In the genomic region with DNA sequence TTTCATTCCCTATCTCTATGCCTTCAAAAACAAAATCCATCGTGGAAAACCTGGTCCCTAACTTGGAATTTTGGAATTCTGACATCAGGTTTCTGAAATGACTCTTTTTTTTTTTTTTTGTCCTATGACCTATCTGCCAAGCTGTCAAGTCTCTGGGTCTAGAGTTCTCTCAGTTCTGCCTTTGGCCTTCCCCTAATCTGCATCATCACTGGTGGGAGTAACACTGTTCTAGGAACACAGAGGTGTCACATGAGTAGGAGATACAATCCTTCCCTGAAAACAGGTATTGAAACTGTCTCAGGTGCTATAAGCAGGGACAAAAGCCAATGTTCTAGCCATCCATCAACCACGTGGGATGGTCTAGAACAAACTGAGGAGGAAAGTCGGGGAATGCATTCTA, we compare ENCODE assay signal across 23 cellular contexts.
"Had no signal": no experiment of that assay in that cellular context is flagged by ENCODE, and none has a peak within 500 bp of the region (broad histone marks: within the 10 kb centered on the region; RNA-seq: fewer than 3 reads in every experiment).

No MANE protein-coding gene starts in this region.

- H3K9me3 Mint-ChIP-seq: nephron had no signal

- H3K9ac ChIP-seq: parathyroid adenoma had no signal

- H3K4me3 ChIP-seq: dorsolateral prefrontal cortex, heart left ventricle, prostate gland, spleen, suprapubic skin, thyroid gland, uterus had no signal

- H3K4me1 Mint-ChIP-seq: nephron had no signal

- H3K27ac ChIP-seq: heart left ventricle, parathyroid adenoma, prostate gland, spleen, suprapubic skin, thyroid gland, uterus had no signal

- H3K4me3 Mint-ChIP-seq: naive B cell, nephron, type B pancreatic cell had no signal

- H3K27ac Mint-ChIP-seq: nephron, type B pancreatic cell had no signal

- ATAC-seq: esophagus mucosa; heart left ventricle; left colon; left ventricle myocardium superior; sciatic nerve; stimulated activated naive CD8-positive, alpha-beta T cell treated with anti-CD3 and anti-CD28 coated beads, Interleukin-15, Interleukin-2, amounts not matched to agents 100 U/mL and 50 U/mL, for 24 hours had no signal

- H3K9me3 ChIP-seq: heart left ventricle, prostate gland, spleen, suprapubic skin, thyroid gland, uterus had no signal

- H3K79me2 ChIP-seq: parathyroid adenoma had no signal

- H2AFZ ChIP-seq: parathyroid adenoma had no signal

- H3K4me1 ChIP-seq: parathyroid adenoma, prostate gland, spleen, suprapubic skin, thyroid gland, uterus had no signal

- H3K36me3 Mint-ChIP-seq: naive B cell, type B pancreatic cell had no signal

- FAIRE-seq: frontal cortex had no signal

- DNase-seq: cortex of kidney; dorsolateral prefrontal cortex; effector CD8-positive, alpha-beta T cell; heart left ventricle; hippocampal formation; left colon; left ventricle myocardium superior; mesendoderm; naive B cell; spleen; stimulated activated CD4-positive, alpha-beta T cell treated with anti-CD3 and anti-CD28 coated beads, Interleukin-2, amount 100 ng/mL, for 24 hours; stimulated activated CD4-positive, alpha-beta T cell treated with anti-CD3 and anti-CD28 coated beads, Interleukin-4, amount 100 ng/mL, for 4 hours; stimulated activated naive CD8-positive, alpha-beta T cell treated with anti-CD3 and anti-CD28 coated beads, Interleukin-15, Interleukin-2, amounts not matched to agents 100 U/mL and 50 U/mL, for 24 hours; thyroid gland; uterus had no signal

- H3K36me3 ChIP-seq: heart left ventricle, prostate gland, spleen, suprapubic skin, thyroid gland, uterus had no signal

- H3K27me3 ChIP-seq: dorsolateral prefrontal cortex, heart left ventricle, spleen, suprapubic skin, thyroid gland, uterus had no signal
